Comparison of ENCODE assay signal across 16 cellular contexts in the genomic region with DNA sequence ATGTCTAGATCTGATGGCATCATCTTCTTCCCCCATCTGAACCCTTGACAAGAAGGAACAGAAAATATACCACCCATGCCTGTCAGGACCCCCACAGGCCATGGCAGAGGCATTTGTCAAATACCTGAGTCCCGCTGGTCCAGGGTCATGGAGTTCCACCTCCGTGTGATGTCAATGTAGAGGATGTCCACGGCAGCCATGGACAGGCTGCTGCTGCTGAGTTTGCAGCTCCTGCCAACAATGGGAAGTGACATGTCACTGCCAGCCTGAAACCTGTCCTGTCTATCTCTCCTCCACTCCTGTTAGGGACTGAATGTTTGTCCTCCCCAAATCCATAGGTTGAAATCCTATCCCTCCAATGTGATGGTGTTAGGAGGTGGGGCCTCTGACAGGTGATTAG.
"Had no signal": no experiment of that assay in that cellular context is flagged by ENCODE, and none has a peak within 500 bp of the region (broad histone marks: within the 10 kb centered on the region; RNA-seq: fewer than 3 reads in every experiment).

No MANE protein-coding gene starts in this region.

- DNase-seq: activated CD4-positive, alpha-beta T cell treated with anti-CD3 and anti-CD28 coated beads for 1 hour; activated CD4-positive, alpha-beta T cell treated with anti-CD3 and anti-CD28 coated beads, Interleukin-2, amount 50 U/mL, for 1 hour; activated gamma-delta T cell treated with Interleukin-2 at 50 U/mL for 16 hours; activated T-cell treated with anti-CD3 and anti-CD28 coated beads, Interleukin-2, amount 50 U/mL, for 1 hour; central memory CD4-positive, alpha-beta T cell; cortex of kidney; naive B cell; nucleus accumbens; stimulated activated CD4-positive, alpha-beta T cell treated with anti-CD3 and anti-CD28 coated beads, Interleukin-2, amount 100 ng/mL, for 48 hours; stimulated activated naive CD4-positive, alpha-beta T cell treated with Interleukin-2 at 50 U/mL for 16 hours; T-cell; upper lobe of left lung had no signal

- H3K27me3 ChIP-seq: heart left ventricle, sigmoid colon, upper lobe of left lung had no signal

- H3K27ac ChIP-seq: epithelial cell of prostate, heart left ventricle, sigmoid colon, upper lobe of left lung had no signal

- H3K4me3 ChIP-seq: heart left ventricle, mucosa of descending colon, sigmoid colon, upper lobe of left lung had no signal

- H3K9me3 ChIP-seq: heart left ventricle, mucosa of descending colon, sigmoid colon, upper lobe of left lung had no signal

- H3K36me3 ChIP-seq: heart left ventricle, upper lobe of left lung had no signal
